19 cellular contexts compared by ENCODE assay signal in the genomic region with DNA sequence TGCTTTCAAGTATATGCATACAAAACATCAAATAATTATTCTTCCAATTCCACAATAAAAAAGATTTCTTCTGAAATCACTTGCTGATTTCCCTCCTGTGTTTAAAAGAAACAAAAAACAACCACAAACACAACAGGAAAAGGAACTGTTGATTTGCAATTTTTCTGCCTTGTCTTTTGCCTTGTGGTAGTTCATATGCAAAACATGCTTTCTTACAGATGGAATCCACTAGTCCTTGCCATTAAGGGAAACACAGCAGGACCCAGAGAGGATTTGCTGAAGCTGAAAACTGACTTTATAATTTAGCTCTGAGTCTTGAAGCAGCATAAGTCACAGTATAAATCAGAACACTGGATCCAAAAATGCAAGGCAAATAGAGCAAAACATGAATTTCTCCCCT.
A peak's percentile ranks its signal among the peaks of the same experiment; 100 is the strongest.
DNase-seq lines count a peak whose midpoint lies in the region; ATAC-seq and TF ChIP-seq lines count a peak whose summit lies in the region.
"Had no signal": no experiment of that assay in that cellular context is flagged by ENCODE, and none has a peak within 500 bp of the region (broad histone marks: within the 10 kb centered on the region; RNA-seq: fewer than 3 reads in every experiment).

No MANE protein-coding gene starts in this region.

- H2AFZ ChIP-seq in OCI-LY7 (ENCODE audit: low read length): no peak overlapping the region

- no peak overlapping the region for H3K4me3 ChIP-seq in cardiac muscle cell
- H3K4me3 ChIP-seq in heart left ventricle: no peak overlapping the region
- no peak overlapping the region for H3K4me3 ChIP-seq in ectodermal cell (ENCODE audit: insufficient read depth, low read depth, low read length)
- no peak overlapping the region for H3K4me3 ChIP-seq in OCI-LY7 (ENCODE audit: low read depth, low read length, poor library complexity, severe bottlenecking)

- ATAC-seq in heart left ventricle: no peak
- ATAC-seq in activated CD8-positive, alpha-beta T cell treated with anti-CD3 and anti-CD28 coated beads for 36 hours: no peak
- ATAC-seq: Right ventricle myocardium inferior had no signal

- POLR2A ChIA-PET in OCI-LY7 (lab: Charles Lee): no interaction called here
- POLR2A ChIA-PET in activated CD8-positive, alpha-beta T cell treated with anti-CD3 and anti-CD28 coated beads for 36 hours (lab: Charles Lee): no interaction called here

- H4K20me1 ChIP-seq in OCI-LY7 (ENCODE audit: insufficient read depth, low read length): no peaks in the 10 kb centered on the region

- CTCF ChIA-PET in OCI-LY7 (lab: Charles Lee; ENCODE audit: unreplicated experiment): no interaction called here
- CTCF ChIA-PET in activated CD8-positive, alpha-beta T cell treated with anti-CD3 and anti-CD28 coated beads for 36 hours (lab: Charles Lee): no interaction called here

- no peaks in the 10 kb centered on the region for H3K36me3 ChIP-seq in cardiac muscle cell
- H3K36me3 ChIP-seq in heart left ventricle: no peaks in the 10 kb centered on the region
- no peaks in the 10 kb centered on the region for H3K36me3 ChIP-seq in ectodermal cell (ENCODE audit: control insufficient read depth, insufficient read depth, low read length)
- H3K36me3 ChIP-seq in OCI-LY7 (ENCODE audit: insufficient read depth, low read length): no peaks in the 10 kb centered on the region

- H3K27me3 ChIP-seq in cardiac muscle cell (no peaks in the 10 kb centered on the region), heart left ventricle (no peaks in the 10 kb centered on the region), ectodermal cell (ENCODE audit: control insufficient read depth, insufficient read depth, low read length, poor library complexity, severe bottlenecking) (no peaks in the 10 kb centered on the region)

- peaks cover 7% of the 10 kb centered on the region for H3K4me1 ChIP-seq in cardiac muscle cell (ENCODE audit: low read depth)
- H3K4me1 ChIP-seq in heart left ventricle: no peaks in the 10 kb centered on the region
- H3K4me1 ChIP-seq in ectodermal cell (ENCODE audit: control insufficient read depth, insufficient read depth, low read length): peaks cover 14% of the 10 kb centered on the region
- H3K4me1 ChIP-seq in OCI-LY7 (ENCODE audit: insufficient read depth, low read length, poor library complexity, severe bottlenecking): no peaks in the 10 kb centered on the region

- TF ChIP-seq CTCF in cardiac muscle cell (IDR thresholded peaks at IDR 0.05; ENCODE audit: low read depth, low read length) (no peak), heart left ventricle (IDR thresholded peaks at IDR 0.05) (no peak), OCI-LY7 (conservative IDR thresholded peaks at IDR 0.05; ENCODE audit: low read length) (no peak)
- TF ChIP-seq CTCF in activated CD8-positive, alpha-beta T cell treated with anti-CD3 and anti-CD28 coated beads for 36 hours (IDR thresholded peaks at IDR 0.05): no peak

- no peak overlapping the region for H3K4me3 Mint-ChIP-seq in activated CD8-positive, alpha-beta T cell treated with anti-CD3 and anti-CD28 coated beads for 36 hours

- H3K9me3 Mint-ChIP-seq in activated CD8-positive, alpha-beta T cell treated with anti-CD3 and anti-CD28 coated beads for 36 hours: no peaks in the 10 kb centered on the region

- H3K27me3 Mint-ChIP-seq in activated CD8-positive, alpha-beta T cell treated with anti-CD3 and anti-CD28 coated beads for 36 hours: no peaks in the 10 kb centered on the region

- TF ChIP-seq POLR2A in heart left ventricle (IDR thresholded peaks at IDR 0.05): no peak

- H3K4me2 ChIP-seq in OCI-LY7 (ENCODE audit: low read length): no peak overlapping the region
- H3K4me2 ChIP-seq: SK-N-SH had no signal

- H3K79me2 ChIP-seq in OCI-LY7 (ENCODE audit: insufficient read depth, low read depth, low read length): no peaks in the 10 kb centered on the region

- H3K27ac ChIP-seq in cardiac muscle cell (peak overlapping the region; percentile 31), heart left ventricle (no peak overlapping the region), ectodermal cell (ENCODE audit: insufficient read depth, low read depth, low read length, poor library complexity, severe bottlenecking) (peak overlapping the region; percentile 67), OCI-LY7 (ENCODE audit: low read depth, low read length, poor library complexity, severe bottlenecking) (no peak overlapping the region)
- H3K27ac ChIP-seq: 22Rv1 had no signal

- H3K9me3 ChIP-seq in cardiac muscle cell (ENCODE audit: low read depth) (no peaks in the 10 kb centered on the region), heart left ventricle (peaks cover 0 to 6% (median 0%) of the 10 kb centered on the region in 12 donors), ectodermal cell (ENCODE audit: control insufficient read depth, low read length) (no peaks in the 10 kb centered on the region), OCI-LY7 (ENCODE audit: low read length) (no peaks in the 10 kb centered on the region)
- H3K9me3 ChIP-seq: SK-N-SH had no signal

- H3K4me1 Mint-ChIP-seq in activated CD8-positive, alpha-beta T cell treated with anti-CD3 and anti-CD28 coated beads for 36 hours (ENCODE audit: low read depth): no peaks in the 10 kb centered on the region

- no TSS peak for BruUV-seq in OCI-LY7 (replicated peaks; lab: Mats Ljungman, UMichigan)

- H3K36me3 Mint-ChIP-seq in activated CD8-positive, alpha-beta T cell treated with anti-CD3 and anti-CD28 coated beads for 36 hours (ENCODE audit: low read depth): no peaks in the 10 kb centered on the region

- DNase-seq in cardiac muscle cell (ENCODE audit: low read depth in 1 of 2, low spot score in 1 of 2) (no peak), heart left ventricle (no peak), middle frontal gyrus (ENCODE audit: extremely low spot score, low spot score) (peak; percentile 7), OCI-LY7 (ENCODE audit: low spot score) (no peak), HuH-7 (ENCODE audit: low spot score) (no peak), T-helper 1 cell (no peak)
- DNase-seq in activated CD8-positive, alpha-beta T cell treated with anti-CD3 and anti-CD28 coated beads for 36 hours: no peak
- DNase-seq: C1 segment of cervical spinal cord, DMS153, EL, HCEC 1CT, NCI-H1436 treated with DMSO at 0.1 percent for 48 hours, NCI-H2107, NCI-H345, NCI-H526 treated with DMSO at 0.1 percent for 48 hours, SK-N-SH had no signal

- intact Hi-C loops in heart left ventricle (cut with DNase I) (no loop called here), OCI-LY7 (cut with micrococcal nuclease; ENCODE audit: unreplicated experiment) (no loop called here)
- intact Hi-C loops in activated CD8-positive, alpha-beta T cell treated with anti-CD3 and anti-CD28 coated beads for 36 hours (cut with micrococcal nuclease): no loop called here

- no peaks in the 10 kb centered on the region for H3K9me2 ChIP-seq in OCI-LY7 (ENCODE audit: insufficient read depth, low read length)
- H3K9me2 ChIP-seq: SK-N-SH had no signal

- H3K27ac Mint-ChIP-seq in activated CD8-positive, alpha-beta T cell treated with anti-CD3 and anti-CD28 coated beads for 36 hours: no peak overlapping the region

Comparison
In these comparisons a context has a peak if more than half of its experiments do, and no peak if none do; other contexts are left out.
1. H3K27ac ChIP-seq: peak in cardiac muscle cell (single experiment) and ectodermal cell (single experiment); none in heart left ventricle (0 of 12) and OCI-LY7 (single experiment).